ENCODE assay signal across 28 cellular contexts in the genomic region with DNA sequence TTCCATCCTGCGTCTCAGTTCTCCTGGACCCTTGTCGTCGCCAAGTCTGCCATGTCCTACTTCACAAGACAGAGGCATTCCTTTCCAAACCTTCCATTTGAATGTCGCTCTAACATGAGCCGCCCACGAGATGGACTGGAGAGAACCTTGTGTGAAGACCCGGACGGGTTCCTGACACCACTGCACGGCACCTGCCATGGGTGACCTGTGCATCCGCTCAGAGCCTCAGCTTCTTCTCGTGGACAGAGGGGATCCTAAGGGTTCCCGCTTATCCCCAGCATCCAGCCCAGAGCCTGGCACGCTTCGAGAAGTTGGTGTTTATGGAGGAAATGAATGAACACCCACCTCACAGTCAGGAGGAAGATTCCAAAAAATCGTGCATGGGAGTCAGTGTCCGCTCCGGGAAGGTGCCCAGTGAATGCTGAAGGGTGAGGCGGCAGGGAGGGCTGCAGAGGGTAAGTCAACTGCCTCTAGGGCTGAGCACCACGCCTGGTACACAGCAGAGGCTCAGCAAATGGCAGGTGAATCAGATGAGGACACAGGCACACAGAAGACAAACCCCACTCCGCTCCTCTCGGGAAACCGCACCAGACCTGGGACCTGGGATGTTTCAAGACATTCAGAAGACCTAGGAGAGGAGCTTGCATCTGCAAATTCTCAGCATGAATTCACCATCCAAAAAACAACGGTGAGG.
"Had no signal": no experiment of that assay in that cellular context is flagged by ENCODE, and none has a peak within 500 bp of the region (broad histone marks: within the 10 kb centered on the region; RNA-seq: fewer than 3 reads in every experiment).

No MANE protein-coding gene starts in this region.

- H2AFZ ChIP-seq: neural progenitor cell, parathyroid adenoma had no signal

- H3K4me1 ChIP-seq: parathyroid adenoma, psoas muscle, thyroid gland had no signal

- H3K9me3 ChIP-seq: neutrophil, psoas muscle, testis, thyroid gland, transverse colon, upper lobe of left lung, vagina had no signal

- H3K9ac ChIP-seq: neural progenitor cell, parathyroid adenoma had no signal

- H3K27ac Mint-ChIP-seq: immature natural killer cell; mesothelial cell of epicardium; naive B cell; natural killer cell; nephron progenitor cell; neural progenitor cell; stimulated activated naive B cell treated with anti-CD40 and anti-IgM and Interleukin-4, amounts not matched to agents 10 μg/mL and 1 μg/mL and 100 μg/mL, for 72 hours had no signal

- H3K9me3 Mint-ChIP-seq: mesothelial cell of epicardium, natural killer cell, nephron progenitor cell had no signal

- H3K36me3 ChIP-seq: left ventricle myocardium inferior, neural progenitor cell, neutrophil, stomach, thyroid gland, transverse colon, upper lobe of left lung had no signal

- H3K4me2 ChIP-seq: neural progenitor cell had no signal

- H3K27ac ChIP-seq: left ventricle myocardium inferior, neural progenitor cell, neutrophil, parathyroid adenoma, psoas muscle, skin epidermis, stomach, testis, thyroid gland, transverse colon, upper lobe of left lung, vagina had no signal

- H3K79me2 ChIP-seq: parathyroid adenoma had no signal

- H3K36me3 Mint-ChIP-seq: immature natural killer cell, mesothelial cell of epicardium, naive B cell, natural killer cell, neural progenitor cell had no signal

- H3K4me3 Mint-ChIP-seq: immature natural killer cell; mesothelial cell of epicardium; natural killer cell; nephron progenitor cell; neural progenitor cell; stimulated activated naive B cell treated with anti-CD40 and anti-IgM and Interleukin-4, amounts not matched to agents 10 μg/mL and 1 μg/mL and 100 μg/mL, for 72 hours had no signal

- DNase-seq: hypothalamus; immature natural killer cell; kidney; left ventricle myocardium inferior; mesendoderm; naive B cell; natural killer cell; nephron progenitor cell; occipital lobe; stimulated activated CD4-positive, alpha-beta T cell treated with anti-CD3 and anti-CD28 coated beads, Interleukin-12 subunit alpha, Interleukin-12 subunit beta, amount 100 ng/mL, for 4 hours; stimulated activated CD4-positive, alpha-beta T cell treated with anti-CD3 and anti-CD28 coated beads, Interleukin-15, amount 100 ng/mL, for 24 hours; stimulated activated CD4-positive, alpha-beta T cell treated with anti-CD3 and anti-CD28 coated beads, Interleukin-2, amount 100 ng/mL, for 24 hours; stimulated activated CD4-positive, alpha-beta T cell treated with anti-CD3 and anti-CD28 coated beads, Interleukin-4, amount 100 ng/mL, for 1 hour; stimulated activated naive B cell treated with anti-CD40 and anti-IgM and Interleukin-4, amounts not matched to agents 10 μg/mL and 1 μg/mL and 100 μg/mL, for 72 hours; stimulated activated naive CD8-positive, alpha-beta T cell treated with anti-CD3 and anti-CD28 coated beads, Interleukin-15, Interleukin-2, amounts not matched to agents 100 U/mL and 50 U/mL, for 24 hours; stomach; testis; thyroid gland; transverse colon; upper lobe of left lung had no signal

- H3K27me3 ChIP-seq: neural progenitor cell, testis, thyroid gland, transverse colon, upper lobe of left lung, vagina had no signal

- H3K4me1 Mint-ChIP-seq: mesothelial cell of epicardium had no signal

- H3K4me3 ChIP-seq: left ventricle myocardium inferior, lung, neural progenitor cell, psoas muscle, skin epidermis, stomach, testis, thyroid gland, transverse colon, upper lobe of left lung, vagina had no signal
